8 cellular contexts compared by ENCODE assay signal in the genomic region with DNA sequence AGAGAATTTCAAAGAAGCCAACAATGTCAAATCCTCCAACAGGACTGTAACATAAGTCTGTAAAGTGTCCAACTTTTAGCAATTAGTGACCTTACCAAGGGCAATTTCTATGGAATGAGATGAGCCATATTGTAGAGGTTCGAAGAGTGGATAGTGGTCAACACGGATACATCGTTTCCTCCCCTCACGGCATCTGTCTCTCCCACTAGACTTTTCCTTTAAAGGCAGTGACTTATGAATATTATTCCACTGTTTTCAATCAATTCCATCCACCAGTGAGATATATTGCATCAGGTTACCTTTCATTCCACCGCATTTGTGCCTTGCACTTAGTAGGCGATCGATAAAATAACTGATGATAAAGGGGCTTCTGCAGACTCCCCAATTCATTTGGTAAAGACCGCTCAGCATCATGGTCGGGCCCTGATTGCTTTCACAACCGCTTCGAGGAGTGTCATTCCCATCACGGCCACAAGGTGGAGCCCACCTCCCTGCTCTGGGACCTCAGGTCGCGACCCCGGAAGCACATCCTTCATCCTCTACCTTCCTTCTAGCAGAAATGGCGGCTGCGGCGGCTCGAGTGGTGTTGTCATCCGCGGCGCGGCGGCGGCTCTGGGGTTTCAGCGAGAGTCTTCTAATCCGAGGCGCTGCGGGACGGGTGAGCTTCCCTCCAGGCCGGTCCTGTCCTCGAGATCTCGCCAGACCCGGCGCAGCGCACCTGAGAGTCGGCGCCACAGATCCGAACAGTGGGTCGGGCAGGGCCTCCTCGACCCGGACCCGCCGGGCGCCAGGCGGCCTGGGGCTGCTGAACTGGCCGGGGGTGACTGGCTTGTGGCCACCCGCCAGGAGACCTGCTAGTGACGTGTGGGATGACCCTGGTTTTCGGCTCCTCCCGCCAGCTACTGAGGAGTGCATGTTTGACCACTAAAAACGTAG. TPM values are rescaled to one million over a fixed set of nuclear protein-coding genes. Genes with fewer than 3 reads are reported as not detected.
A peak's percentile ranks its signal among the peaks of the same experiment; 100 is the strongest.
DNase-seq lines count a peak whose midpoint lies in the region; ATAC-seq and TF ChIP-seq lines count a peak whose summit lies in the region.

A gene with protein sequence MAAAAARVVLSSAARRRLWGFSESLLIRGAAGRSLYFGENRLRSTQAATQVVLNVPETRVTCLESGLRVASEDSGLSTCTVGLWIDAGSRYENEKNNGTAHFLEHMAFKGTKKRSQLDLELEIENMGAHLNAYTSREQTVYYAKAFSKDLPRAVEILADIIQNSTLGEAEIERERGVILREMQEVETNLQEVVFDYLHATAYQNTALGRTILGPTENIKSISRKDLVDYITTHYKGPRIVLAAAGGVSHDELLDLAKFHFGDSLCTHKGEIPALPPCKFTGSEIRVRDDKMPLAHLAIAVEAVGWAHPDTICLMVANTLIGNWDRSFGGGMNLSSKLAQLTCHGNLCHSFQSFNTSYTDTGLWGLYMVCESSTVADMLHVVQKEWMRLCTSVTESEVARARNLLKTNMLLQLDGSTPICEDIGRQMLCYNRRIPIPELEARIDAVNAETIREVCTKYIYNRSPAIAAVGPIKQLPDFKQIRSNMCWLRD (plus strand): TSS at position 535 of the 936 bp plus-strand sequence. CDS start 25 bp downstream, at position 560.

- peak; percentile 82 for TF ChIP-seq CTCF in CD8-positive, alpha-beta T cell (IDR thresholded peaks at IDR 0.05)
- peak in 1 of 3 donors; percentile 96 for TF ChIP-seq CTCF in lower leg skin (IDR thresholded peaks at IDR 0.05)

- H3K27me3 ChIP-seq in CD8-positive, alpha-beta T cell (ENCODE audit: insufficient read depth, low read length) = no peaks in the 10 kb centered on the region
- H3K27me3 ChIP-seq in duodenal mucosa (ENCODE audit: control insufficient read depth in 1 of 2, insufficient read depth in 2 of 2, low read length in 2 of 2) = no peaks in the 10 kb centered on the region

- CTCF ChIA-PET in CD8-positive, alpha-beta T cell (lab: Charles Lee) = interaction anchor here (1.2 to 1.6 kb wide), 3 partner anchors 10 to 16 kb away, joined by 4 to 7 read pairs (median 5); no protein-coding TSS in a partner anchor
- CTCF ChIA-PET in activated CD4-positive, alpha-beta memory T cell treated with anti-CD3 and anti-CD28 coated beads, Interleukin-2, amount 10 ng/mL, durations not matched to agents 7 days and 5 days (lab: Charles Lee) = interaction anchor here (1.0 to 1.7 kb wide), 6 partner anchors 9 to 112 kb away, joined by 3 to 8 read pairs (median 3); a partner anchor contains a TSS

- peak; percentile 100 for ATAC-seq in CD8-positive, alpha-beta T cell
- ATAC-seq in GM19452 (IDR thresholded peaks at IDR 0.05; ENCODE audit: unreplicated experiment) = peak; percentile 96

- H3K4me1 Mint-ChIP-seq in CD8-positive, alpha-beta T cell (ENCODE audit: low read depth) = peaks cover 43% of the 10 kb centered on the region
- H3K4me1 Mint-ChIP-seq in activated CD4-positive, alpha-beta memory T cell treated with anti-CD3 and anti-CD28 coated beads, Interleukin-2, amount 10 ng/mL, durations not matched to agents 7 days and 5 days = peaks cover 43% of the 10 kb centered on the region

- H3K9ac ChIP-seq in duodenal mucosa (ENCODE audit: low read depth in 1 of 2, low read length in 2 of 2) = peak within 1 kb of the TSS; percentile 66 to 73

- H3K9me3 Mint-ChIP-seq in CD8-positive, alpha-beta T cell = no peaks in the 10 kb centered on the region
- H3K9me3 Mint-ChIP-seq in activated CD4-positive, alpha-beta memory T cell treated with anti-CD3 and anti-CD28 coated beads, Interleukin-2, amount 10 ng/mL, durations not matched to agents 7 days and 5 days = no peaks in the 10 kb centered on the region

- TF ChIP-seq POLR2A in lower leg skin (IDR thresholded peaks at IDR 0.05) = no peak

- H3K4me1 ChIP-seq in CD8-positive, alpha-beta T cell (ENCODE audit: insufficient read depth, low read length) = peaks cover 19% of the 10 kb centered on the region
- peaks cover 5 to 17% of the 10 kb centered on the region in 2 donors for H3K4me1 ChIP-seq in duodenal mucosa (ENCODE audit: control insufficient read depth in 1 of 2, insufficient read depth in 2 of 2, low read length in 2 of 2)

- POLR2A ChIA-PET in CD8-positive, alpha-beta T cell (lab: Charles Lee) = interaction anchor here (0.9 to 1.2 kb wide), 2 partner anchors 17 to 62 kb away, joined by 3 read pairs; no protein-coding TSS in a partner anchor
- POLR2A ChIA-PET in activated CD4-positive, alpha-beta memory T cell treated with anti-CD3 and anti-CD28 coated beads, Interleukin-2, amount 10 ng/mL, durations not matched to agents 7 days and 5 days (lab: Charles Lee) = interaction anchor here (1.4 to 2.0 kb wide), 2 partner anchors 10 to 51 kb away, joined by 9 to 12 read pairs; a partner anchor contains a TSS

- H3K4me3 ChIP-seq in CD8-positive, alpha-beta T cell (ENCODE audit: low read depth, low read length) = peak within 1 kb of the TSS; percentile 72
- H3K4me3 ChIP-seq in duodenal mucosa (ENCODE audit: low read depth in 1 of 2, low read length in 2 of 2) (peak within 1 kb of the TSS; percentile 75 to 90), lower leg skin (ENCODE audit: low read depth, poor library complexity, severe bottlenecking) (peak within 1 kb of the TSS; percentile 92)

- H3K4me3 Mint-ChIP-seq in CD8-positive, alpha-beta T cell = peak within 1 kb of the TSS; percentile 83
- H3K4me3 Mint-ChIP-seq in activated CD4-positive, alpha-beta memory T cell treated with anti-CD3 and anti-CD28 coated beads, Interleukin-2, amount 10 ng/mL, durations not matched to agents 7 days and 5 days = peak within 1 kb of the TSS; percentile 92

- H3K36me3 Mint-ChIP-seq in CD8-positive, alpha-beta T cell = peaks cover 37% of the 10 kb centered on the region
- peaks cover 33% of the 10 kb centered on the region for H3K36me3 Mint-ChIP-seq in activated CD4-positive, alpha-beta memory T cell treated with anti-CD3 and anti-CD28 coated beads, Interleukin-2, amount 10 ng/mL, durations not matched to agents 7 days and 5 days (ENCODE audit: low read depth)

- H3K27me3 Mint-ChIP-seq in CD8-positive, alpha-beta T cell (ENCODE audit: low read depth) = no peaks in the 10 kb centered on the region
- peaks cover 7% of the 10 kb centered on the region for H3K27me3 Mint-ChIP-seq in activated CD4-positive, alpha-beta memory T cell treated with anti-CD3 and anti-CD28 coated beads, Interleukin-2, amount 10 ng/mL, durations not matched to agents 7 days and 5 days

- H3K36me3 ChIP-seq in CD8-positive, alpha-beta T cell (ENCODE audit: insufficient read depth, low read length) = peaks cover 15% of the 10 kb centered on the region
- H3K36me3 ChIP-seq in duodenal mucosa (ENCODE audit: control insufficient read depth in 1 of 2, insufficient read depth in 2 of 2, low read length in 2 of 2) = peaks cover 5 to 24% of the 10 kb centered on the region in 2 donors

- no peaks in the 10 kb centered on the region for H3K9me3 ChIP-seq in CD8-positive, alpha-beta T cell (ENCODE audit: low read length)
- H3K9me3 ChIP-seq in duodenal mucosa (ENCODE audit: control insufficient read depth in 1 of 2, low read length in 2 of 2) = no peaks in the 10 kb centered on the region

- intact Hi-C loops in CD8-positive, alpha-beta T cell (cut with DNase I, micrococcal nuclease) = loop anchor here (1.0 to 5.0 kb wide), 9 partner anchors 17 to 1622 kb away; a partner anchor contains a TSS
- intact Hi-C loops in lower leg skin (cut with DNase I; ENCODE audit: low total_unique reads) = no loop called here

- 3% methylated on average over 23 to 47 of the region's 52 CpGs for WGBS in lower leg skin, 2 donors

- H3K27ac Mint-ChIP-seq in CD8-positive, alpha-beta T cell = peak within 1 kb of the TSS; percentile 85
- peak within 1 kb of the TSS; percentile 86 for H3K27ac Mint-ChIP-seq in activated CD4-positive, alpha-beta memory T cell treated with anti-CD3 and anti-CD28 coated beads, Interleukin-2, amount 10 ng/mL, durations not matched to agents 7 days and 5 days

- peak; percentile 92 to 98 (median 97) for DNase-seq in CD8-positive, alpha-beta T cell
- DNase-seq in HK-2 (ENCODE audit: unreplicated experiment) (peak; percentile 96), NCI-H82 treated with DMSO at 0.1 percent for 48 hours (lab: John Stamatoyannopoulos, UW; ENCODE audit: unreplicated experiment) (peak; percentile 75), lower leg skin (ENCODE audit: low spot score in 2 of 2) (peak; percentile 97 to 99)
- DNase-seq in activated CD4-positive, alpha-beta memory T cell treated with anti-CD3 and anti-CD28 coated beads, Interleukin-2, amount 10 ng/mL, durations not matched to agents 7 days and 5 days = peak; percentile 96
- peak; percentile 94 to 96 for DNase-seq in stimulated activated CD4-positive, alpha-beta T cell treated with anti-CD3 and anti-CD28 coated beads, Interleukin-4, amount 100 ng/mL, for 48 hours (ENCODE audit: low read depth in 2 of 2)

- peak within 1 kb of the TSS; percentile 76 for H3K27ac ChIP-seq in CD8-positive, alpha-beta T cell (ENCODE audit: low read depth, low read length)
- peak within 1 kb of the TSS; percentile 55 for H3K27ac ChIP-seq in duodenal mucosa (ENCODE audit: low read depth, low read length)

RNA-seq across cellular contexts. Expression of the gene that starts here (rescaled TPM):
- 100 to 1,000 TPM; 104 to 108 TPM for total RNA-seq in CD8-positive, alpha-beta T cell
- total RNA-seq in activated CD4-positive, alpha-beta memory T cell treated with anti-CD3 and anti-CD28 coated beads, Interleukin-2, amount 10 ng/mL, durations not matched to agents 7 days and 5 days = 10 to 100 TPM; 63.9 TPM
- 10 to 100 TPM; 43.3 to 49.5 (median 47.5) TPM for total RNA-seq in lower leg skin

Comparison
In these comparisons a context has a peak if more than half of its experiments do, and no peak if none do; other contexts are left out.
1. Peak in every context shown above with its lines: DNase-seq, ATAC-seq, H3K4me3 ChIP-seq and H3K27ac ChIP-seq.